Comparison of ENCODE assay signal across 20 cellular contexts in the genomic region with DNA sequence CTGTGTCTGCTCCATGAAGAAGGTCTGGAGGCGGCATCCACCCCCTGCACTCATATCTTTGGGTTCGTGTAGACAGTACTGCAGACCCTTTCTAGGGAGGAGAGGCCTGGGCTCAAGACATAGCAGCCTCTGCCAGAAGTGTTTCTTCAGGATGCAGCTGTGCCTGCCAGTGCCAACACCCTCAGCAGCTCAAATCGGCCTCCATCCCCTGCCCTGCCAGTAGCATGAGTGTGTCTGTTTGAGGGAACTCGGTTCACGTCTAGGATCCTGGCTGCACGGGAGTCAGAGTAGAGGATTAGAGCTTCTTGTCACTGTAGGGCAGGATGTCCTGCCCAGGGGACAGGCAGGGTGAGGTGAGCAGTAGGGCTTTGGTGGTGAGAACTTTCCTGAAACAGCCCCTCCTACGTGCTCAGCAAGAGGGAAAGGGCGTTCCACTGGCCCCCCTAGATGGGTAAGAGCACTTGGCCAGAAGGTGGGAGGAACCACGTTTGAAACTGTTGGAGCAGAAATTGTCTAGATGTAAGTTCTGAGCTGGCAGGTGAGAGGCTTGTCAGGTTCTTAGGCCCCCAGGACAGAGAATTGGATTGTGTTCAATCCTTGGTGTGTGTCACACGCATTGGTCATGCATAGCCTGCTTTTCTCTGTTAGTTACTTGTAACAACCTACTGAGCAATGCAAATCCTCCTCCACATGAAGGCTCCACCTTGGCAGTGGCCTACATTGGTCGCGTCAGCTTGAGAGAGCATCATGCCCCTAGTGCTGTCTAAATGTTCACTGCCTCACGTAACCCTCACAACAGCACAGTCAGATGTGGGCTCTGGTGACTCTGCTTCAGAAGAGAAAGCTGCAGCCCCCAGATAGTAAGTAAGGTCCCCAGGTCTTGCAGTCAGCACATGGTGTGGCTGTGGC. TPM values are rescaled to one million over a fixed set of nuclear protein-coding genes. Genes with fewer than 3 reads are reported as not detected.
A peak's percentile ranks its signal among the peaks of the same experiment; 100 is the strongest.
DNase-seq lines count a peak whose midpoint lies in the region; ATAC-seq, FAIRE-seq and TF ChIP-seq lines count a peak whose summit lies in the region.
"Had no signal": no experiment of that assay in that cellular context is flagged by ENCODE, and none has a peak within 500 bp of the region (broad histone marks: within the 10 kb centered on the region; RNA-seq: fewer than 3 reads in every experiment).

No MANE protein-coding gene starts in this region.

- no peaks in the 10 kb centered on the region for H3K9me3 Mint-ChIP-seq in activated naive CD8-positive, alpha-beta T cell treated with anti-CD3 and anti-CD28 coated beads, Interleukin-2, amount 50 U/mL, for 24 hours
- no peaks in the 10 kb centered on the region for H3K9me3 Mint-ChIP-seq in natural killer cell
- H3K9me3 Mint-ChIP-seq: activated T-cell treated with anti-CD3 and anti-CD28 coated beads, Interleukin-2, amount 50 U/mL, for 4 hours had no signal

- peak overlapping the region; percentile 41 for H3K27ac Mint-ChIP-seq in activated naive CD8-positive, alpha-beta T cell treated with anti-CD3 and anti-CD28 coated beads, Interleukin-2, amount 50 U/mL, for 24 hours
- peak overlapping the region; percentile 62 to 70 for H3K27ac Mint-ChIP-seq in natural killer cell

- intact Hi-C loops in natural killer cell (cut with micrococcal nuclease), result no loop called here

- peak; percentile 29 for DNase-seq in GM12892 (ENCODE audit: insufficient read length)
- no peak for DNase-seq in activated naive CD8-positive, alpha-beta T cell treated with anti-CD3 and anti-CD28 coated beads, Interleukin-2, amount 50 U/mL, for 24 hours
- no peak for DNase-seq in natural killer cell
- no peak for DNase-seq in NCI-H2171 (lab: John Stamatoyannopoulos, UW)
- DNase-seq in DMS79 (lab: John Stamatoyannopoulos, UW), result no peak
- DNase-seq in NCI-H526 (lab: John Stamatoyannopoulos, UW), result no peak
- DNase-seq: activated CD4-positive, alpha-beta T cell treated with anti-CD3 and anti-CD28 coated beads for 4 hours; activated T-cell treated with anti-CD3 and anti-CD28 coated beads, Interleukin-2, amount 50 U/mL, for 4 hours; foreskin keratinocyte; left lung; NCI-H1417; NCI-H82; pancreas; stimulated activated CD4-positive, alpha-beta T cell treated with anti-CD3 and anti-CD28 coated beads, Interleukin-1b, Interleukin-23, amount 100 ng/mL, for 48 hours; T1000 had no signal

- no peak; the same call in 1 of the 2 replicates for TF ChIP-seq POLR2A in GM12892 (IDR thresholded peaks at IDR 0.05; ENCODE audit: low read depth, low read length)

- H3K27me3 Mint-ChIP-seq in activated naive CD8-positive, alpha-beta T cell treated with anti-CD3 and anti-CD28 coated beads, Interleukin-2, amount 50 U/mL, for 24 hours, result no peaks in the 10 kb centered on the region
- H3K27me3 Mint-ChIP-seq in natural killer cell (ENCODE audit: low read depth in 2 of 2), result no peaks in the 10 kb centered on the region

- TF ChIP-seq CTCF in natural killer cell (IDR thresholded peaks at IDR 0.05), result no peak

- peaks cover 7% of the 10 kb centered on the region for H3K4me1 Mint-ChIP-seq in activated naive CD8-positive, alpha-beta T cell treated with anti-CD3 and anti-CD28 coated beads, Interleukin-2, amount 50 U/mL, for 24 hours
- peaks cover 13 to 22% of the 10 kb centered on the region in 2 donors for H3K4me1 Mint-ChIP-seq in natural killer cell

- peaks cover 63% of the 10 kb centered on the region for H3K36me3 Mint-ChIP-seq in activated naive CD8-positive, alpha-beta T cell treated with anti-CD3 and anti-CD28 coated beads, Interleukin-2, amount 50 U/mL, for 24 hours (ENCODE audit: low read depth)
- no peaks in the 10 kb centered on the region for H3K36me3 Mint-ChIP-seq in natural killer cell

- peak overlapping the region in 8 of 11 experiments; percentile 3 to 42 (median 32); a peak in 12 of 22 replicates for H3K4me2 ChIP-seq in BLaER1 treated with 17β-estradiol and CSF1 and Interleukin-3, amounts not matched to agents 10 nM and 100 nM

- H4K20me1 ChIP-seq in BLaER1 treated with 17β-estradiol and CSF1 and Interleukin-3, amounts not matched to agents 10 nM and 100 nM, result peaks cover 65 to 94% (median 84%) of the 10 kb centered on the region in 11 experiments; a peak in 21 of 22 replicates

- peaks cover 91 to 99% (median 95%) of the 10 kb centered on the region in 11 experiments for H3K36me3 ChIP-seq in BLaER1 treated with 17β-estradiol and CSF1 and Interleukin-3, amounts not matched to agents 10 nM and 100 nM

- ATAC-seq in activated naive CD8-positive, alpha-beta T cell treated with anti-CD3 and anti-CD28 coated beads, Interleukin-2, amount 50 U/mL, for 24 hours, result no peak
- ATAC-seq in natural killer cell (no peak), HG02840 (IDR thresholded peaks at IDR 0.05; ENCODE audit: low FRiP score, unreplicated experiment) (no peak)
- ATAC-seq: activated T-cell treated with anti-CD3 and anti-CD28 coated beads, Interleukin-2, amount 50 U/mL, for 4 hours; foreskin keratinocyte; left lung; pancreas had no signal

- H3K4me3 Mint-ChIP-seq in activated naive CD8-positive, alpha-beta T cell treated with anti-CD3 and anti-CD28 coated beads, Interleukin-2, amount 50 U/mL, for 24 hours, result no peak overlapping the region
- H3K4me3 Mint-ChIP-seq in natural killer cell, result no peak overlapping the region
- H3K4me3 Mint-ChIP-seq: activated T-cell treated with anti-CD3 and anti-CD28 coated beads, Interleukin-2, amount 50 U/mL, for 4 hours had no signal

- peak; percentile 46 for FAIRE-seq in GM12892 (lab: Jason Lieb, UNC)
- FAIRE-seq: colon, pancreas had no signal

- no peaks in the 10 kb centered on the region for H3K27me3 ChIP-seq in BLaER1 treated with 17β-estradiol and CSF1 and Interleukin-3, amounts not matched to agents 10 nM and 100 nM
- H3K27me3 ChIP-seq: foreskin keratinocyte, left lung, pancreas, suprapubic skin had no signal

- H3K9ac ChIP-seq in BLaER1 treated with 17β-estradiol and CSF1 and Interleukin-3, amounts not matched to agents 10 nM and 100 nM, result peak overlapping the region in 7 of 11 experiments; percentile 1 to 44 (median 23); a peak in 10 of 22 replicates

- no peaks in the 10 kb centered on the region for H3K9me3 ChIP-seq in BLaER1 treated with 17β-estradiol and CSF1 and Interleukin-3, amounts not matched to agents 10 nM and 100 nM (replicated peaks in 1 of 11)
- H3K9me3 ChIP-seq: HAP-1, left lung, pancreas, suprapubic skin had no signal

- H3K4me3 ChIP-seq in BLaER1 treated with 17β-estradiol and CSF1 and Interleukin-3, amounts not matched to agents 10 nM and 100 nM, result no peak overlapping the region
- H3K4me3 ChIP-seq: HAP-1, left lung, pancreas, suprapubic skin had no signal

- H3K4me1 ChIP-seq in BLaER1 treated with 17β-estradiol and CSF1 and Interleukin-3, amounts not matched to agents 10 nM and 100 nM, result peaks cover 0 to 37% (median 25%) of the 10 kb centered on the region in 10 experiments; a peak in 18 of 20 replicates
- H3K4me1 ChIP-seq: foreskin keratinocyte, HAP-1, left lung, pancreas, suprapubic skin had no signal

- peak overlapping the region in 2 of 11 experiments; percentile 16 to 29; a peak in 2 of 22 replicates for H3K27ac ChIP-seq in BLaER1 treated with 17β-estradiol and CSF1 and Interleukin-3, amounts not matched to agents 10 nM and 100 nM
- H3K27ac ChIP-seq: foreskin keratinocyte, left lung, pancreas, suprapubic skin had no signal

RNA-seq across cellular contexts. Expression of a gene that starts 25.8 kb away (rescaled TPM):
- 11.8 TPM for polyA plus RNA-seq in GM12892 (2012; ENCODE audit: missing spikeins)
- total RNA-seq in natural killer cell, result 10 to 100 TPM; 39.4 to 49.3 (median 48.1) TPM

RNA-seq across cellular contexts. Expression of a gene that starts 41.7 kb away (rescaled TPM):
- polyA plus RNA-seq in GM12892 (2012; ENCODE audit: missing spikeins), result 64.4 TPM
- 100 to 1,000 TPM; 103 to 130 (median 123) TPM for total RNA-seq in natural killer cell
